Comparison of ENCODE assay signal across 24 cellular contexts in the genomic region with DNA sequence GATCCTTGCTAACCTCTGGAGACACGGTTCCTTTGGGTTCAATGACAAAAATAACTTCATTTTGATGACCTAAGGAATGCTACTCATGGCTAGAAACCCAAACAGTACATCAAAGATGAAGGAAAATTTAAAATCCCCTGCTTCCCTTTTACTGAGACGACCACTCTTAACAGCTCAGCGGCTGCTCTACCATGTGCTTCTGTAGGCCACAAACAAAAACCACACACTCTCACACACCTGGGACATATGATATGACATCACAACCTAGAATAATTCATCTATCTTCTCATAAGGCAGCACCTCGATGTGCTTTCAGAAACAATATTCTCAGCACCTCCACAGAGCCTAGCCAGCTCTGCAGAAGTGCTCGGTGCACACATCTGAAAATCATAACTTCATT.
"Had no signal": no experiment of that assay in that cellular context is flagged by ENCODE, and none has a peak within 500 bp of the region (broad histone marks: within the 10 kb centered on the region; RNA-seq: fewer than 3 reads in every experiment).

No MANE protein-coding gene starts in this region.

- H3K27me3 ChIP-seq: colonic mucosa, dorsolateral prefrontal cortex, neutrophil, ovary, tibial nerve had no signal

- H3K9me3 ChIP-seq: colonic mucosa, neutrophil, ovary, prostate gland, tibial nerve had no signal

- H3K4me3 Mint-ChIP-seq: activated T-cell treated with anti-CD3 and anti-CD28 coated beads, Interleukin-2, amount 50 U/mL, for 72 hours; naive thymus-derived CD8-positive, alpha-beta T cell; T-helper 1 cell treated with Interleukin-12 subunit alpha and Interleukin-12 subunit beta and Interleukin-4 antibody, amounts not matched to agents 30 μg/mL and 1 μg/mL, for 36 hours had no signal

- H3K27me3 Mint-ChIP-seq: naive thymus-derived CD8-positive, alpha-beta T cell had no signal

- H3K36me3 ChIP-seq: colonic mucosa, neutrophil, ovary, prostate gland had no signal

- H3K27ac ChIP-seq: colonic mucosa, neutrophil, ovary, prostate gland, tibial nerve, VCaP had no signal

- H3K4me3 ChIP-seq: colonic mucosa, dorsolateral prefrontal cortex, ovary, prostate gland, tibial nerve had no signal

- H3K4me1 ChIP-seq: colonic mucosa, prostate gland, tibial nerve had no signal

- ATAC-seq: activated naive CD4-positive, alpha-beta T cell treated with anti-CD3 and anti-CD28 coated beads, Interleukin-2, amount 50 U/mL, for 72 hours; activated T-cell treated with anti-CD3 and anti-CD28 coated beads, Interleukin-2, amount 50 U/mL, for 72 hours; naive thymus-derived CD8-positive, alpha-beta T cell had no signal

- H3K27ac Mint-ChIP-seq: activated naive CD4-positive, alpha-beta T cell treated with anti-CD3 and anti-CD28 coated beads, Interleukin-2, amount 50 U/mL, for 72 hours; activated T-cell treated with anti-CD3 and anti-CD28 coated beads, Interleukin-2, amount 50 U/mL, for 72 hours; T-helper 1 cell treated with Interleukin-12 subunit alpha and Interleukin-12 subunit beta and Interleukin-4 antibody, amounts not matched to agents 30 μg/mL and 1 μg/mL, for 36 hours had no signal

- DNase-seq: activated CD4-positive, alpha-beta T cell treated with anti-CD3 and anti-CD28 coated beads for 4 hours; activated CD4-positive, alpha-beta T cell treated with anti-CD3 and anti-CD28 coated beads, Interleukin-2, amount 50 U/mL, for 4 hours; activated naive CD4-positive, alpha-beta T cell; activated T-cell treated with anti-CD3 and anti-CD28 coated beads for 4 hours; activated T-cell treated with anti-CD3 and anti-CD28 coated beads, Interleukin-2, amount 50 U/mL, for 72 hours; cerebellar nuclear complex; colonic mucosa; dorsolateral prefrontal cortex; effector memory CD4-positive, alpha-beta T cell; glutamatergic neuron; mammary epithelial cell; midbrain; naive thymus-derived CD8-positive, alpha-beta T cell; ovary; stimulated activated CD4-positive, alpha-beta T cell treated with anti-CD3 and anti-CD28 coated beads, Interleukin-15, amount 100 ng/mL, for 24 hours; stimulated activated CD4-positive, alpha-beta T cell treated with anti-CD3 and anti-CD28 coated beads, Interleukin-2, amount 100 ng/mL, for 24 hours; stimulated activated naive CD4-positive, alpha-beta T cell treated with Interleukin-2 at 50 U/mL for 16 hours; T-helper 9 cell had no signal

- H3K9me3 Mint-ChIP-seq: activated naive CD4-positive, alpha-beta T cell treated with anti-CD3 and anti-CD28 coated beads, Interleukin-2, amount 50 U/mL, for 72 hours; activated T-cell treated with anti-CD3 and anti-CD28 coated beads, Interleukin-2, amount 50 U/mL, for 72 hours; naive thymus-derived CD8-positive, alpha-beta T cell; T-helper 1 cell treated with Interleukin-12 subunit alpha and Interleukin-12 subunit beta and Interleukin-4 antibody, amounts not matched to agents 30 μg/mL and 1 μg/mL, for 36 hours had no signal

- H3K36me3 Mint-ChIP-seq: activated naive CD4-positive, alpha-beta T cell treated with anti-CD3 and anti-CD28 coated beads, Interleukin-2, amount 50 U/mL, for 72 hours; naive thymus-derived CD8-positive, alpha-beta T cell had no signal
